18 cellular contexts compared by ENCODE assay signal in the genomic region with DNA sequence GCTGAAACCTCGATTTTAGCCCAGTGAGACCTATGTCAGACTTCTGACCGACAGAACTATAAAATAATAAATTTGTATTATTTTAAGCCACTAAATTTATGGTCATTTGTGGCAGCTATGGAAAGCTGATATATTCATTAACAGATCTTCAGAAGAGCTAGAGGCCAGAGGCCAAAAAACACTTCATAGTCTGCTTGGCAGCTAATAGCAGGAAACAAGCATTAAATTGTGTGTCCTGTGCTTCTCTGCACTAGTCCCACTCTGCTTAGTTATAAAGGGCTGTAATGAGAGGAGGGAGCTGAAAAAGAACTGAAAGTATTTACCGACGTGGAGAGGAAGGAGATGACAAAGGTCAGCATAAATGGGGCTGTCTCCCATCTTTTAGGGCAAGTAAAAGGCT.
DNase-seq lines count a peak whose midpoint lies in the region; ATAC-seq and TF ChIP-seq lines count a peak whose summit lies in the region.
"Had no signal": no experiment of that assay in that cellular context is flagged by ENCODE, and none has a peak within 500 bp of the region (broad histone marks: within the 10 kb centered on the region; RNA-seq: fewer than 3 reads in every experiment).

No MANE protein-coding gene starts in this region.

- no peak overlapping the region for H3K4me3 Mint-ChIP-seq in progenitor cell of endocrine pancreas (ENCODE audit: low read depth)
- H3K4me3 Mint-ChIP-seq: CD8-positive, alpha-beta T cell; GM23338; HFFc6 had no signal

- H3K36me3 ChIP-seq in heart left ventricle (no peaks in the 10 kb centered on the region), osteoblast (ENCODE audit: insufficient read depth, low read length) (no peaks in the 10 kb centered on the region), gastrocnemius medialis (no peaks in the 10 kb centered on the region)
- H3K36me3 ChIP-seq: BLaER1 had no signal

- no peak overlapping the region for H3K4me2 ChIP-seq in osteoblast (ENCODE audit: insufficient read depth, low read length)
- H3K4me2 ChIP-seq: BLaER1, GM23338 had no signal

- WGBS in heart left ventricle, 4 donors, result 39 to 54% (median 48%) methylated on average over 4 of the region's 4 CpGs

- intact Hi-C loops in heart left ventricle (cut with DNase I), result loop anchor here in 3 of 10 donors (5.0 to 10.0 kb wide), 3 partner anchors 68 to 142 kb away; a partner anchor contains a TSS
- intact Hi-C loops in cardiac septum (cut with DNase I), result loop anchor here (5.0 kb wide), 1 partner anchor 61 kb away; no protein-coding TSS in a partner anchor
- intact Hi-C loops in gastrocnemius medialis (cut with DNase I; ENCODE audit: low total_unique reads), result no loop called here

- H3K9me3 Mint-ChIP-seq in progenitor cell of endocrine pancreas (ENCODE audit: low read depth), result no peaks in the 10 kb centered on the region
- H3K9me3 Mint-ChIP-seq: CD8-positive, alpha-beta T cell; GM23338; HFFc6 had no signal

- no peaks in the 10 kb centered on the region for H3K27me3 Mint-ChIP-seq in progenitor cell of endocrine pancreas

- H3K79me2 ChIP-seq in osteoblast (ENCODE audit: insufficient read depth, low read length), result no peaks in the 10 kb centered on the region

- in situ Hi-C loops in gastrocnemius medialis (cut with MboI; ENCODE audit: low sequenced_read_pairs in 4 of 4), result no loop called here

- H3K4me1 ChIP-seq in heart left ventricle (peaks cover 0 to 24% (median 12%) of the 10 kb centered on the region in 12 donors), osteoblast (ENCODE audit: insufficient read depth, low read length) (no peaks in the 10 kb centered on the region), gastrocnemius medialis (peaks cover 12 to 13% of the 10 kb centered on the region in 2 donors)
- H3K4me1 ChIP-seq: BLaER1 had no signal

- no peak overlapping the region for H3K4me3 ChIP-seq in heart left ventricle
- H3K4me3 ChIP-seq in osteoblast (ENCODE audit: insufficient read depth, low read length), result no peak overlapping the region
- no peak overlapping the region for H3K4me3 ChIP-seq in gastrocnemius medialis
- H3K4me3 ChIP-seq: BLaER1, GM23338 had no signal

- no peaks in the 10 kb centered on the region for H3K36me3 Mint-ChIP-seq in progenitor cell of endocrine pancreas (ENCODE audit: insufficient read depth)
- H3K36me3 Mint-ChIP-seq: CD8-positive, alpha-beta T cell had no signal

- no peaks in the 10 kb centered on the region for H4K20me1 ChIP-seq in osteoblast (ENCODE audit: insufficient read depth, low read length)
- H4K20me1 ChIP-seq: BLaER1 had no signal

- peak overlapping the region in 8 of 12 donors; percentile 1 to 40 (median 13) for H3K27ac ChIP-seq in heart left ventricle
- no peak overlapping the region for H3K27ac ChIP-seq in osteoblast (ENCODE audit: low read depth, low read length)
- peak overlapping the region in 1 of 4 donors; percentile 15 for H3K27ac ChIP-seq in gastrocnemius medialis
- H3K27ac ChIP-seq: BLaER1, HL-60 had no signal

- no peak overlapping the region for H3K27ac Mint-ChIP-seq in progenitor cell of endocrine pancreas
- H3K27ac Mint-ChIP-seq: CD8-positive, alpha-beta T cell; GM23338; HFFc6 had no signal

- H3K9me3 ChIP-seq in heart left ventricle (peaks cover 0 to 10% (median 0%) of the 10 kb centered on the region in 12 donors), osteoblast (ENCODE audit: low read depth, low read length) (peaks cover 1% of the 10 kb centered on the region), gastrocnemius medialis (no peaks in the 10 kb centered on the region)
- H3K9me3 ChIP-seq: BLaER1 had no signal

- no peak for TF ChIP-seq CTCF in heart left ventricle (IDR thresholded peaks at IDR 0.05)
- TF ChIP-seq CTCF in osteoblast (IDR thresholded peaks at IDR 0.05; ENCODE audit: extremely low read depth, low read depth, low read length), result no peak
- TF ChIP-seq CTCF in progenitor cell of endocrine pancreas (IDR thresholded peaks at IDR 0.05; ENCODE audit: unreplicated experiment), result no peak
- TF ChIP-seq CTCF in gastrocnemius medialis (IDR thresholded peaks at IDR 0.05 in 4 of 5, conservative IDR thresholded peaks at IDR 0.05 in 1 of 5), result no peak

- no peaks in the 10 kb centered on the region for H3K27me3 ChIP-seq in heart left ventricle
- peaks cover 3% of the 10 kb centered on the region for H3K27me3 ChIP-seq in osteoblast (ENCODE audit: insufficient read depth, low read length)
- H3K27me3 ChIP-seq in gastrocnemius medialis, result no peaks in the 10 kb centered on the region
- H3K27me3 ChIP-seq: BLaER1 had no signal

- no peak for DNase-seq in heart left ventricle
- DNase-seq in cardiac septum (ENCODE audit: low spot score), result no peak
- DNase-seq in left kidney (ENCODE audit: low read depth, low spot score), result peak; percentile 72
- peak; percentile 55 for DNase-seq in osteoblast (ENCODE audit: insufficient read length, low spot score, missing footprints)
- DNase-seq in progenitor cell of endocrine pancreas (ENCODE audit: low spot score, unreplicated experiment), result no peak
- DNase-seq in NCI-H128 (lab: John Stamatoyannopoulos, UW; ENCODE audit: unreplicated experiment), result no peak
- no peak for DNase-seq in gastrocnemius medialis
- DNase-seq: 8988T; Calu3; CD8-positive, alpha-beta T cell; DMS79 treated with DMSO at 0.1 percent for 48 hours; GF-D8; H7; HFFc6 had no signal

- peak in 2 of 4 donors; percentile 23 to 31 for ATAC-seq in heart left ventricle
- no peak for ATAC-seq in gastrocnemius medialis
- ATAC-seq: CD8-positive, alpha-beta T cell; GM23338; HCT116 had no signal

- no peak overlapping the region for H2AFZ ChIP-seq in osteoblast (ENCODE audit: low read length)

- TF ChIP-seq POLR2A in heart left ventricle (IDR thresholded peaks at IDR 0.05) (no peak), gastrocnemius medialis (IDR thresholded peaks at IDR 0.05) (no peak)

- no peaks in the 10 kb centered on the region for H3K4me1 Mint-ChIP-seq in progenitor cell of endocrine pancreas (ENCODE audit: low read depth)
- H3K4me1 Mint-ChIP-seq: GM23338 had no signal

Comparison
In these comparisons a context has a peak if more than half of its experiments do, and no peak if none do; other contexts are left out.
1. DNase-seq: peak in left kidney (single experiment) and osteoblast (single experiment); none in heart left ventricle (0 of 5), cardiac septum (single experiment), progenitor cell of endocrine pancreas (single experiment), NCI-H128 (single experiment) and gastrocnemius medialis (0 of 2).